ENCODE assay signal across 26 cellular contexts in genomic region chr12:47841910-47842309, GRCh38. TPM values are rescaled to one million over a fixed set of nuclear protein-coding genes. Genes with fewer than 3 reads are reported as not detected.
DNase-seq lines count a peak whose midpoint lies in the region; ATAC-seq and TF ChIP-seq lines count a peak whose summit lies in the region.
"Had no signal": no experiment of that assay in that cellular context is flagged by ENCODE, and none has a peak within 500 bp of the region (broad histone marks: within the 10 kb centered on the region; RNA-seq: fewer than 3 reads in every experiment).

No MANE protein-coding gene starts in this region.

- peaks cover 30% of the 10 kb centered on the region for H3K4me1 Mint-ChIP-seq in activated naive CD8-positive, alpha-beta T cell treated with anti-CD3 and anti-CD28 coated beads, Interleukin-2, amount 50 U/mL, for 24 hours
- H3K4me1 Mint-ChIP-seq in activated naive CD8-positive, alpha-beta T cell treated with anti-CD3 and anti-CD28 coated beads for 36 hours = peaks cover 20% of the 10 kb centered on the region
- peaks cover 12% of the 10 kb centered on the region for H3K4me1 Mint-ChIP-seq in CD8-positive, alpha-beta T cell (ENCODE audit: low read depth)
- H3K4me1 Mint-ChIP-seq in progenitor cell of endocrine pancreas (ENCODE audit: low read depth) = peaks cover 17% of the 10 kb centered on the region

- H3K4me3 ChIP-seq in fibroblast of mammary gland (ENCODE audit: control insufficient read depth, low read depth, low read length) (no peak overlapping the region), mesodermal cell (ENCODE audit: extremely low read depth, insufficient read depth, low read length, poor library complexity, severe bottlenecking) (no peak overlapping the region)
- H3K4me3 ChIP-seq in CD8-positive, alpha-beta T cell (ENCODE audit: low read depth, low read length) = no peak overlapping the region
- H3K4me3 ChIP-seq: heart right ventricle, stomach, thyroid gland had no signal

- no peaks in the 10 kb centered on the region for H3K27me3 ChIP-seq in CD8-positive, alpha-beta T cell (ENCODE audit: insufficient read depth, low read length)
- H3K27me3 ChIP-seq: BE2C, brain microvascular endothelial cell, heart right ventricle, stomach, thyroid gland had no signal

- peaks cover 36% of the 10 kb centered on the region for H3K36me3 Mint-ChIP-seq in activated naive CD8-positive, alpha-beta T cell treated with anti-CD3 and anti-CD28 coated beads, Interleukin-2, amount 50 U/mL, for 24 hours (ENCODE audit: low read depth)
- H3K36me3 Mint-ChIP-seq in activated naive CD8-positive, alpha-beta T cell treated with anti-CD3 and anti-CD28 coated beads for 36 hours = peaks cover 29% of the 10 kb centered on the region
- H3K36me3 Mint-ChIP-seq in CD8-positive, alpha-beta T cell = no peaks in the 10 kb centered on the region
- H3K36me3 Mint-ChIP-seq in progenitor cell of endocrine pancreas (ENCODE audit: insufficient read depth) = no peaks in the 10 kb centered on the region

- no peak for DNase-seq in activated naive CD8-positive, alpha-beta T cell treated with anti-CD3 and anti-CD28 coated beads, Interleukin-2, amount 50 U/mL, for 24 hours
- DNase-seq in activated naive CD8-positive, alpha-beta T cell treated with anti-CD3 and anti-CD28 coated beads for 36 hours = no peak
- peak; percentile 51 for DNase-seq in fibroblast of mammary gland (ENCODE audit: low read depth)
- no peak for DNase-seq in CD8-positive, alpha-beta T cell
- no peak for DNase-seq in progenitor cell of endocrine pancreas (ENCODE audit: low spot score, unreplicated experiment)
- DNase-seq in CD1c-positive myeloid dendritic cell (ENCODE audit: extremely low spot score) = no peak
- DNase-seq: activated CD4-positive, CD25-positive, alpha-beta regulatory T cell; activated CD8-positive, alpha-beta T cell treated with anti-CD3 and anti-CD28 coated beads, Interleukin-2, amount 10 ng/mL, durations not matched to agents 7 days and 5 days; activated gamma-delta T cell; amniotic stem cell; BE2C; brain microvascular endothelial cell; Caco-2; DND-41; heart right ventricle; Karpas-422; NCI-H1436 treated with DMSO at 0.1 percent for 48 hours; NCI-H446; occipital lobe; stomach; T-helper 1 cell; thyroid gland had no signal

- peak overlapping the region; percentile 35 for H3K27ac Mint-ChIP-seq in activated naive CD8-positive, alpha-beta T cell treated with anti-CD3 and anti-CD28 coated beads, Interleukin-2, amount 50 U/mL, for 24 hours
- H3K27ac Mint-ChIP-seq in activated naive CD8-positive, alpha-beta T cell treated with anti-CD3 and anti-CD28 coated beads for 36 hours = no peak overlapping the region
- no peak overlapping the region for H3K27ac Mint-ChIP-seq in CD8-positive, alpha-beta T cell
- H3K27ac Mint-ChIP-seq in progenitor cell of endocrine pancreas = no peak overlapping the region
- H3K27ac Mint-ChIP-seq: activated CD8-positive, alpha-beta T cell treated with anti-CD3 and anti-CD28 coated beads, Interleukin-2, amount 10 ng/mL, durations not matched to agents 7 days and 5 days had no signal

- WGBS in mesodermal cell (ENCODE audit: insufficient coverage in 2 of 2), 2 experiments = 80 to 83% methylated on average over 1 to 2 of the region's 4 CpGs

- POLR2A ChIA-PET in CD8-positive, alpha-beta T cell (lab: Charles Lee) = interaction anchor here (2.4 kb wide), 1 partner anchor 9 kb away, joined by 7 read pairs; no protein-coding TSS in a partner anchor

- H3K9me3 Mint-ChIP-seq in activated naive CD8-positive, alpha-beta T cell treated with anti-CD3 and anti-CD28 coated beads, Interleukin-2, amount 50 U/mL, for 24 hours = no peaks in the 10 kb centered on the region
- no peaks in the 10 kb centered on the region for H3K9me3 Mint-ChIP-seq in activated naive CD8-positive, alpha-beta T cell treated with anti-CD3 and anti-CD28 coated beads for 36 hours
- H3K9me3 Mint-ChIP-seq in CD8-positive, alpha-beta T cell = no peaks in the 10 kb centered on the region
- no peaks in the 10 kb centered on the region for H3K9me3 Mint-ChIP-seq in progenitor cell of endocrine pancreas (ENCODE audit: low read depth)

- intact Hi-C loops in CD8-positive, alpha-beta T cell (cut with DNase I, micrococcal nuclease) = no loop called here

- H3K4me3 Mint-ChIP-seq in activated naive CD8-positive, alpha-beta T cell treated with anti-CD3 and anti-CD28 coated beads, Interleukin-2, amount 50 U/mL, for 24 hours = no peak overlapping the region
- no peak overlapping the region for H3K4me3 Mint-ChIP-seq in activated naive CD8-positive, alpha-beta T cell treated with anti-CD3 and anti-CD28 coated beads for 36 hours
- no peak overlapping the region for H3K4me3 Mint-ChIP-seq in CD8-positive, alpha-beta T cell
- H3K4me3 Mint-ChIP-seq in progenitor cell of endocrine pancreas (ENCODE audit: low read depth) = no peak overlapping the region
- H3K4me3 Mint-ChIP-seq: activated CD8-positive, alpha-beta T cell treated with anti-CD3 and anti-CD28 coated beads, Interleukin-2, amount 10 ng/mL, durations not matched to agents 7 days and 5 days had no signal

- H3K27ac ChIP-seq in mesodermal cell (ENCODE audit: low read depth, low read length, severe bottlenecking) = peak overlapping the region; percentile 3
- H3K27ac ChIP-seq in CD8-positive, alpha-beta T cell (ENCODE audit: low read depth, low read length) = no peak overlapping the region
- H3K27ac ChIP-seq: brain microvascular endothelial cell, heart right ventricle, HL-60, RWPE1, stomach, thyroid gland had no signal

- no peak for ATAC-seq in activated naive CD8-positive, alpha-beta T cell treated with anti-CD3 and anti-CD28 coated beads, Interleukin-2, amount 50 U/mL, for 24 hours
- no peak for ATAC-seq in CD8-positive, alpha-beta T cell
- no peak for ATAC-seq in HG03354 (IDR thresholded peaks at IDR 0.05; ENCODE audit: poor library complexity, severe bottlenecking, unreplicated experiment)
- ATAC-seq: activated CD8-positive, alpha-beta T cell treated with anti-CD3 and anti-CD28 coated beads, Interleukin-2, amount 10 ng/mL, durations not matched to agents 7 days and 5 days; heart right ventricle had no signal

- TF ChIP-seq CTCF in fibroblast of mammary gland (conservative IDR thresholded peaks at IDR 0.05; ENCODE audit: control insufficient read depth, insufficient read depth, low read depth, low read length) (no peak), progenitor cell of endocrine pancreas (IDR thresholded peaks at IDR 0.05; ENCODE audit: unreplicated experiment) (no peak)
- no peak for TF ChIP-seq CTCF in CD8-positive, alpha-beta T cell (IDR thresholded peaks at IDR 0.05)

- H3K36me3 ChIP-seq in mesodermal cell (ENCODE audit: control insufficient read depth, insufficient read depth, low read length) = no peaks in the 10 kb centered on the region
- no peaks in the 10 kb centered on the region for H3K36me3 ChIP-seq in CD8-positive, alpha-beta T cell (ENCODE audit: insufficient read depth, low read length)
- H3K36me3 ChIP-seq: BE2C, thyroid gland had no signal

- peaks cover 23% of the 10 kb centered on the region for H3K4me1 ChIP-seq in mesodermal cell (ENCODE audit: control insufficient read depth, insufficient read depth, low read length, poor library complexity, severe bottlenecking)
- H3K4me1 ChIP-seq in CD8-positive, alpha-beta T cell (ENCODE audit: insufficient read depth, low read length) = peaks cover 13% of the 10 kb centered on the region
- H3K4me1 ChIP-seq: BE2C, Caco-2 had no signal

- CTCF ChIA-PET in CD8-positive, alpha-beta T cell (lab: Charles Lee) = interaction anchor here (0.8 to 22.7 kb wide), 6 partner anchors 13 to 129 kb away, joined by 3 to 728 read pairs (median 179); partner anchors contain the start of gene SLC48A1

- H3K9me3 ChIP-seq in mesodermal cell (ENCODE audit: control insufficient read depth, low read length) = no peaks in the 10 kb centered on the region
- H3K9me3 ChIP-seq in CD8-positive, alpha-beta T cell (ENCODE audit: low read length) = no peaks in the 10 kb centered on the region
- H3K9me3 ChIP-seq: BE2C, Caco-2, heart right ventricle, stomach, thyroid gland had no signal

- H3K27me3 Mint-ChIP-seq in activated naive CD8-positive, alpha-beta T cell treated with anti-CD3 and anti-CD28 coated beads, Interleukin-2, amount 50 U/mL, for 24 hours = no peaks in the 10 kb centered on the region
- H3K27me3 Mint-ChIP-seq in activated naive CD8-positive, alpha-beta T cell treated with anti-CD3 and anti-CD28 coated beads for 36 hours = no peaks in the 10 kb centered on the region
- H3K27me3 Mint-ChIP-seq in CD8-positive, alpha-beta T cell (ENCODE audit: low read depth) = peaks cover 3% of the 10 kb centered on the region
- peaks cover 7% of the 10 kb centered on the region for H3K27me3 Mint-ChIP-seq in progenitor cell of endocrine pancreas

RNA-seq across cellular contexts. Expression of gene HDAC7, which starts 22.2 kb away (rescaled TPM):
- 100 to 1,000 TPM; 233 to 246 TPM for total RNA-seq in activated naive CD8-positive, alpha-beta T cell treated with anti-CD3 and anti-CD28 coated beads for 36 hours
- 118 TPM for polyA plus RNA-seq in mesodermal cell (2013, experiment 1 of 2)
- 98.0 TPM for polyA plus RNA-seq in mesodermal cell (2013, experiment 2 of 2)
- 10 to 100 TPM; 87.3 to 91.4 TPM for total RNA-seq in CD8-positive, alpha-beta T cell
- 80.0 and 81.0 TPM in 2 replicates for total RNA-seq in progenitor cell of endocrine pancreas
